Comparison of ENCODE assay signal across 12 cellular contexts in the genomic region with DNA sequence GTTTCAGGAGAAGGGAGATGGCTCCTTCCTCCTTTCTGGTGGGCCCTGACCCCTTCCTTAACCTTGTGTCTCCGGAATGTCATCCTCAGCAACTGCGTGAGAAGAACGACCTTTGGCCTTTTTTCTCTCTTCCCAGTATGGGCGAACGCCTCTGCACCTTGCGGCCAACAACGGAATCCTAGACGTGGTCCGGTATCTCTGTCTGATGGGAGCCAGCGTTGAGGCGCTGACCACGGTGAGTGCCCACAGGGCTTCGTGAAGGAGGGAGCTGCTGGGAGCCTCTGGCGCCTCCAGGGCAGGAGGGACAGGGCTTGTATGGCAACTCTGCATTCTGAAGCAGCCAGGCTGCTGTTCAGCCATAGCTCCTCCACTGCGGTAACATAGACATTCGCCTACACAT.
DNase-seq lines count a peak whose midpoint lies in the region; ATAC-seq and TF ChIP-seq lines count a peak whose summit lies in the region.
"Had no signal": no experiment of that assay in that cellular context is flagged by ENCODE, and none has a peak within 500 bp of the region (broad histone marks: within the 10 kb centered on the region; RNA-seq: fewer than 3 reads in every experiment).

No MANE protein-coding gene starts in this region.

- H3K9me2 ChIP-seq in GM23338 (ENCODE audit: insufficient read depth): no peaks in the 10 kb centered on the region

- H3K4me3 Mint-ChIP-seq in GM23338 (no peak overlapping the region), nephron progenitor cell (no peak overlapping the region), type B pancreatic cell (no peak overlapping the region)
- H3K4me3 Mint-ChIP-seq in activated CD4-positive, alpha-beta T cell treated with anti-CD3 and anti-CD28 coated beads, Interleukin-2, amount 10 ng/mL, durations not matched to agents 24 days and 14 days: no peak overlapping the region
- H3K4me3 Mint-ChIP-seq: CD4-positive, alpha-beta memory T cell had no signal

- no peak overlapping the region; the same call in 1 of the 2 replicates for H3K27ac Mint-ChIP-seq in GM23338
- H3K27ac Mint-ChIP-seq in nephron progenitor cell: peak overlapping the region; percentile 79
- peak overlapping the region; percentile 39 for H3K27ac Mint-ChIP-seq in type B pancreatic cell
- H3K27ac Mint-ChIP-seq in activated CD4-positive, alpha-beta T cell treated with anti-CD3 and anti-CD28 coated beads, Interleukin-2, amount 10 ng/mL, durations not matched to agents 24 days and 14 days: no peak overlapping the region
- H3K27ac Mint-ChIP-seq: CD4-positive, alpha-beta memory T cell had no signal

- DNase-seq in GM23338 (ENCODE audit: low spot score): no peak
- peak; percentile 65 for DNase-seq in coronary artery (ENCODE audit: low spot score)
- no peak for DNase-seq in nephron progenitor cell
- DNase-seq in type B pancreatic cell (ENCODE audit: extremely low spot score, unreplicated experiment): no peak
- no peak for DNase-seq in stimulated activated naive CD4-positive, alpha-beta T cell treated with Interleukin-2 at 50 U/mL for 16 hours (lab: John Stamatoyannopoulos, UW)
- DNase-seq in activated CD4-positive, alpha-beta T cell treated with anti-CD3 and anti-CD28 coated beads, Interleukin-2, amount 10 ng/mL, durations not matched to agents 24 days and 14 days: no peak
- no peak for DNase-seq in left lobe of liver (ENCODE audit: low spot score)
- DNase-seq: BE2C; CD4-positive, alpha-beta memory T cell; DMS79; IMR-90 had no signal

- 0 out of 2 replicates have a peak overlapping the region, but pooled peaks have one; percentile 33 for H3K27ac ChIP-seq in GM23338 (ENCODE audit: low read depth)
- H3K27ac ChIP-seq in coronary artery: no peak overlapping the region
- H3K27ac ChIP-seq: C4-2B had no signal

- H3K4me2 ChIP-seq in GM23338: no peak overlapping the region

- peaks cover 8% of the 10 kb centered on the region for H4K20me1 ChIP-seq in GM23338 (replicated peaks; ENCODE audit: insufficient read depth)

- H3K4me1 Mint-ChIP-seq in GM23338 (peaks cover 23% of the 10 kb centered on the region), nephron progenitor cell (peaks cover 27% of the 10 kb centered on the region), type B pancreatic cell (ENCODE audit: unreplicated experiment) (peaks cover 38% of the 10 kb centered on the region)
- H3K4me1 Mint-ChIP-seq in activated CD4-positive, alpha-beta T cell treated with anti-CD3 and anti-CD28 coated beads, Interleukin-2, amount 10 ng/mL, durations not matched to agents 24 days and 14 days: peaks cover 2% of the 10 kb centered on the region
- H3K4me1 Mint-ChIP-seq: CD4-positive, alpha-beta memory T cell had no signal

- no peak overlapping the region for H2AFZ ChIP-seq in GM23338

- H3K27me3 Mint-ChIP-seq in GM23338 (ENCODE audit: insufficient read depth, low read depth, poor library complexity): peaks cover 7% of the 10 kb centered on the region
- H3K27me3 Mint-ChIP-seq in nephron progenitor cell (ENCODE audit: low read depth, poor library complexity): peaks cover 3% of the 10 kb centered on the region
- H3K27me3 Mint-ChIP-seq in type B pancreatic cell: no peaks in the 10 kb centered on the region
- H3K27me3 Mint-ChIP-seq in activated CD4-positive, alpha-beta T cell treated with anti-CD3 and anti-CD28 coated beads, Interleukin-2, amount 10 ng/mL, durations not matched to agents 24 days and 14 days: peaks cover 2% of the 10 kb centered on the region

- no peaks in the 10 kb centered on the region; the same call in 2 of the 3 replicates for H3K9me3 Mint-ChIP-seq in GM23338
- H3K9me3 Mint-ChIP-seq in nephron progenitor cell: no peaks in the 10 kb centered on the region
- H3K9me3 Mint-ChIP-seq in type B pancreatic cell: no peaks in the 10 kb centered on the region
- H3K9me3 Mint-ChIP-seq in activated CD4-positive, alpha-beta T cell treated with anti-CD3 and anti-CD28 coated beads, Interleukin-2, amount 10 ng/mL, durations not matched to agents 24 days and 14 days: no peaks in the 10 kb centered on the region

- H3K4me1 ChIP-seq in GM23338 (ENCODE audit: insufficient read depth): peaks cover 6% of the 10 kb centered on the region; the same call in 1 of the 2 replicates
- H3K4me1 ChIP-seq: BE2C had no signal

- H3K27me3 ChIP-seq in GM23338 (ENCODE audit: insufficient read depth): no peaks in the 10 kb centered on the region
- H3K27me3 ChIP-seq: BE2C had no signal

- no peak for ATAC-seq in GM23338
- no peak for ATAC-seq in left lobe of liver

- intact Hi-C loops in activated CD4-positive, alpha-beta T cell treated with anti-CD3 and anti-CD28 coated beads, Interleukin-2, amount 10 ng/mL, durations not matched to agents 24 days and 14 days (cut with micrococcal nuclease): no loop called here

- peaks cover 30% of the 10 kb centered on the region for H3K36me3 ChIP-seq in GM23338 (ENCODE audit: insufficient read depth)
- H3K36me3 ChIP-seq: BE2C had no signal

- H3K4me3 ChIP-seq in GM23338: no peak overlapping the region
- H3K4me3 ChIP-seq in coronary artery: no peak overlapping the region

- no peaks in the 10 kb centered on the region for H3K79me2 ChIP-seq in GM23338 (replicated peaks; ENCODE audit: insufficient read depth)

- 0 out of 2 replicates have a peak, but pooled peaks cover 3% of the 10 kb centered on the region for H3F3A ChIP-seq in GM23338 (replicated peaks; ENCODE audit: low read depth)

- TF ChIP-seq CTCF in GM23338 (conservative IDR thresholded peaks at IDR 0.05; ENCODE audit: low read depth in 2 of 2) (no peak), coronary artery (IDR thresholded peaks at IDR 0.05) (no peak), nephron progenitor cell (IDR thresholded peaks at IDR 0.05) (no peak), type B pancreatic cell (conservative IDR thresholded peaks at IDR 0.05) (no peak)

- H3K36me3 Mint-ChIP-seq in GM23338 (ENCODE audit: low read depth) (peaks cover 84% of the 10 kb centered on the region), nephron progenitor cell (ENCODE audit: low read depth) (peaks cover 57% of the 10 kb centered on the region), type B pancreatic cell (peaks cover 69% of the 10 kb centered on the region)
- H3K36me3 Mint-ChIP-seq in activated CD4-positive, alpha-beta T cell treated with anti-CD3 and anti-CD28 coated beads, Interleukin-2, amount 10 ng/mL, durations not matched to agents 24 days and 14 days (ENCODE audit: low read depth): no peaks in the 10 kb centered on the region
- H3K36me3 Mint-ChIP-seq: CD4-positive, alpha-beta memory T cell had no signal

TF ChIP-seq in GM23338, 12 proteins besides CTCF, POLR2A, EP300 and RAD21 (continues in another document):
- TF ChIP-seq, protein P1, sequence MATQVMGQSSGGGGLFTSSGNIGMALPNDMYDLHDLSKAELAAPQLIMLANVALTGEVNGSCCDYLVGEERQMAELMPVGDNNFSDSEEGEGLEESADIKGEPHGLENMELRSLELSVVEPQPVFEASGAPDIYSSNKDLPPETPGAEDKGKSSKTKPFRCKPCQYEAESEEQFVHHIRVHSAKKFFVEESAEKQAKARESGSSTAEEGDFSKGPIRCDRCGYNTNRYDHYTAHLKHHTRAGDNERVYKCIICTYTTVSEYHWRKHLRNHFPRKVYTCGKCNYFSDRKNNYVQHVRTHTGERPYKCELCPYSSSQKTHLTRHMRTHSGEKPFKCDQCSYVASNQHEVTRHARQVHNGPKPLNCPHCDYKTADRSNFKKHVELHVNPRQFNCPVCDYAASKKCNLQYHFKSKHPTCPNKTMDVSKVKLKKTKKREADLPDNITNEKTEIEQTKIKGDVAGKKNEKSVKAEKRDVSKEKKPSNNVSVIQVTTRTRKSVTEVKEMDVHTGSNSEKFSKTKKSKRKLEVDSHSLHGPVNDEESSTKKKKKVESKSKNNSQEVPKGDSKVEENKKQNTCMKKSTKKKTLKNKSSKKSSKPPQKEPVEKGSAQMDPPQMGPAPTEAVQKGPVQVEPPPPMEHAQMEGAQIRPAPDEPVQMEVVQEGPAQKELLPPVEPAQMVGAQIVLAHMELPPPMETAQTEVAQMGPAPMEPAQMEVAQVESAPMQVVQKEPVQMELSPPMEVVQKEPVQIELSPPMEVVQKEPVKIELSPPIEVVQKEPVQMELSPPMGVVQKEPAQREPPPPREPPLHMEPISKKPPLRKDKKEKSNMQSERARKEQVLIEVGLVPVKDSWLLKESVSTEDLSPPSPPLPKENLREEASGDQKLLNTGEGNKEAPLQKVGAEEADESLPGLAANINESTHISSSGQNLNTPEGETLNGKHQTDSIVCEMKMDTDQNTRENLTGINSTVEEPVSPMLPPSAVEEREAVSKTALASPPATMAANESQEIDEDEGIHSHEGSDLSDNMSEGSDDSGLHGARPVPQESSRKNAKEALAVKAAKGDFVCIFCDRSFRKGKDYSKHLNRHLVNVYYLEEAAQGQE (IDR thresholded peaks at IDR 0.05; ENCODE audit: unreplicated experiment): no peak
- TF ChIP-seq STAT1 (IDR thresholded peaks at IDR 0.05; ENCODE audit: unreplicated experiment) (no peak), ZNF114 (CRISPR knock-in tag; IDR thresholded peaks at IDR 0.05) (no peak), ZNF331 (CRISPR knock-in tag; IDR thresholded peaks at IDR 0.05; ENCODE audit: low read depth) (no peak), NANOG (IDR thresholded peaks at IDR 0.05; ENCODE audit: borderline replicate concordance) (no peak), POLR2AphosphoS5 (IDR thresholded peaks at IDR 0.05; ENCODE audit: low read depth) (no peak), EZH2phosphoT487 (IDR thresholded peaks at IDR 0.05; ENCODE audit: unreplicated experiment) (no peak), CREB1 (CRISPR knock-in tag; IDR thresholded peaks at IDR 0.05; ENCODE audit: low read depth) (no peak)

Comparison
In these comparisons a context has a peak if more than half of its experiments do, and no peak if none do; other contexts are left out.
1. H3K27ac Mint-ChIP-seq: peak in nephron progenitor cell (single experiment) and type B pancreatic cell (single experiment); none in GM23338 (single experiment) and activated CD4-positive, alpha-beta T cell treated with anti-CD3 and anti-CD28 coated beads, Interleukin-2, amount 10 ng/mL, durations not matched to agents 24 days and 14 days (single experiment).